In the genomic region with DNA sequence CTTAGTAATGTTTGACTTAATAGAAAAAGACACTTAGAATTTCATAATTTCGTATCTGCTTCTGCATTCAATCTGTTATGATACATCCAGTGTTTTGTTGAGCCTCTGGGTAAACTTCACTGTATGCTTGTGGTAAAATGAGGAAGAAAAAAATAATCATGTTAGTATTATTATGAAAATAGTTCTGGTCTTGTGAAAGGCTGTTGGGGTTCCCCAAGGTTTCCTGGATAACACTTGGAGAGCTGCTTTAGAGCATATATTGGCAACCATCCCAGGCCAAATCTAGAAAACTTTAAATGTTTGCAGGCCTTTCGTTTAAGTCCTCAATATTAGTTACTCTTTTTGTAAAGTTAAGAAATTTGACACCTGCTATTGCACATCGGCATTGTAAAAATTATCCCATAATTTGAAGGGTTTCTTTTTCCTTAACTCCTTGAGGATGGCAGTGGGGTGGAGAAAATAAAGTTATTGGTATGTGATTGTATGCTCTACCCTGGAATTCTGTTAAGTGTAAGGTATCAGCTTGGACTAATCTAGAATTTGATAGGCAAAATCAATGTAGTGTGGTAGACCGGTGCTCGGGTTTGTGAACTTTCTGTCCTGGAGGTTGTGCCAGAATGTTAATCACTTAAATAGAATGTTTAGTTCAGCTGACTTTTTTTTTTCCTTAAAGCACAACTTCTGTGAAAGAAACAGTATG, we compare ENCODE assay signal across 12 cellular contexts. TPM values are rescaled to one million over a fixed set of nuclear protein-coding genes. Genes with fewer than 3 reads are reported as not detected.
A peak's percentile ranks its signal among the peaks of the same experiment; 100 is the strongest.
DNase-seq lines count a peak whose midpoint lies in the region; ATAC-seq and TF ChIP-seq lines count a peak whose summit lies in the region.
"Had no signal": no experiment of that assay in that cellular context is flagged by ENCODE, and none has a peak within 500 bp of the region (broad histone marks: within the 10 kb centered on the region; RNA-seq: fewer than 3 reads in every experiment).

No MANE protein-coding gene starts in this region.

- H3K36me3 ChIP-seq in rectal smooth muscle tissue (ENCODE audit: control insufficient read depth, insufficient read depth, low read length) (peaks cover 12% of the 10 kb centered on the region), MG63 (peaks cover 82% of the 10 kb centered on the region), PC-3 (ENCODE audit: low read depth, low read length) (peaks cover 48% of the 10 kb centered on the region)

- H3K9ac ChIP-seq in rectal smooth muscle tissue (ENCODE audit: low read length) (no peak overlapping the region), PC-3 (ENCODE audit: low read length) (no peak overlapping the region)

- H3F3A ChIP-seq in PC-3 (ENCODE audit: low read length, unreplicated experiment), result no peaks in the 10 kb centered on the region

- intact Hi-C loops in PC-3 (cut with micrococcal nuclease), result loop anchor here (5.0 kb wide), 1 partner anchor 155 kb away; no protein-coding TSS in a partner anchor

- no peak overlapping the region for H2AFZ ChIP-seq in PC-3 (ENCODE audit: low read length)

- H3K9me2 ChIP-seq in PC-3 (replicated peaks; ENCODE audit: low read length), result no peaks in the 10 kb centered on the region

- TF ChIP-seq CTCF in VCaP (conservative IDR thresholded peaks at IDR 0.05) (no peak), fibroblast of villous mesenchyme (IDR thresholded peaks at IDR 0.05; ENCODE audit: insufficient read depth, low read depth, low read length) (no peak), PC-3 (conservative IDR thresholded peaks at IDR 0.05; ENCODE audit: low read depth, low read length) (no peak)

- peaks cover 25% of the 10 kb centered on the region for H4K20me1 ChIP-seq in PC-3 (ENCODE audit: low read length)

- H3K27ac ChIP-seq in VCaP (peak overlapping the region; percentile 28; the same call in 1 of the 2 replicates), rectal smooth muscle tissue (ENCODE audit: low read depth, low read length) (peak overlapping the region; percentile 43), PC-3 (ENCODE audit: low read length) (no peak overlapping the region)

- H3K9me3 ChIP-seq in MG63 (no peaks in the 10 kb centered on the region), PC-3 (ENCODE audit: low read length) (no peaks in the 10 kb centered on the region)

- peaks cover 17% of the 10 kb centered on the region for H3K4me1 ChIP-seq in rectal smooth muscle tissue (ENCODE audit: control insufficient read depth, insufficient read depth, low read length)
- H3K4me1 ChIP-seq in PC-3 (ENCODE audit: insufficient read depth, low read length), result peaks cover 1% of the 10 kb centered on the region; the same call in 1 of the 2 replicates

- POLR2A ChIA-PET in PC-3 (lab: Charles Lee; ENCODE audit: unreplicated experiment), result no interaction called here

- H3K4me3 ChIP-seq in fibroblast of villous mesenchyme (ENCODE audit: low read depth, low read length) (no peak overlapping the region), rectal smooth muscle tissue (ENCODE audit: low read length) (no peak overlapping the region), MG63 (no peak overlapping the region), PC-3 (ENCODE audit: low read length) (no peak overlapping the region)
- H3K4me3 ChIP-seq: dorsolateral prefrontal cortex had no signal

- CTCF ChIA-PET in PC-3 (lab: Charles Lee), result interaction anchor here (0.6 kb wide), 1 partner anchor 205 kb away, joined by 4 read pairs; no protein-coding TSS in a partner anchor

- H3K79me2 ChIP-seq in PC-3 (ENCODE audit: low read length), result peaks cover 74% of the 10 kb centered on the region

- DNase-seq in EH (ENCODE audit: low read depth) (peak; percentile 41), fibroblast of villous mesenchyme (ENCODE audit: low read depth) (peak; percentile 64), MG63 (no peak), PC-3 (no peak)
- DNase-seq in stimulated activated CD4-positive, alpha-beta T cell treated with anti-CD3 and anti-CD28 coated beads, Interleukin-4, amount 100 ng/mL, for 24 hours, result no peak
- DNase-seq: activated effector memory CD4-positive, alpha-beta T cell treated with anti-CD3 and anti-CD28 coated beads, Interleukin-2, amount 50 U/mL, for 16 hours; dorsolateral prefrontal cortex; NCI-H2227 treated with DMSO at 0.1 percent for 48 hours; stimulated activated CD4-positive, alpha-beta T cell treated with anti-CD3 and anti-CD28 coated beads, Interleukin-4, amount 100 ng/mL, for 4 hours had no signal

- H3K27me3 ChIP-seq in rectal smooth muscle tissue (ENCODE audit: control insufficient read depth, insufficient read depth, low read length) (no peaks in the 10 kb centered on the region), MG63 (no peaks in the 10 kb centered on the region), PC-3 (ENCODE audit: low read length) (no peaks in the 10 kb centered on the region)
- H3K27me3 ChIP-seq: dorsolateral prefrontal cortex had no signal

- no peak overlapping the region for H3K4me2 ChIP-seq in PC-3 (ENCODE audit: low read length)

- no peak for ATAC-seq in HG03039 (IDR thresholded peaks at IDR 0.05; ENCODE audit: unreplicated experiment)
- ATAC-seq in PC-3, result no peak

- BruUV-seq in PC-3 (replicated peaks; lab: Mats Ljungman, UMichigan), result no TSS peak

RNA-seq across cellular contexts. Expression of a gene that starts 54.5 kb away (rescaled TPM):
- total RNA-seq in fibroblast of villous mesenchyme (65.4 and 92.8 TPM in 2 replicates), PC-3 (2014; rRNA removed) (49.2 and 58.1 TPM in 2 replicates)
- total RNA-seq in MG63 (2014; rRNA removed; shearing (Covaris generic); ENCODE audit: low replicate concordance), result 32.6 and 37.0 TPM in 2 replicates

Comparison
In these comparisons a context has a peak if more than half of its experiments do, and no peak if none do; other contexts are left out.
1. DNase-seq: peak in EH (single experiment) and fibroblast of villous mesenchyme (single experiment); none in MG63 (single experiment), stimulated activated CD4-positive, alpha-beta T cell treated with anti-CD3 and anti-CD28 coated beads, Interleukin-4, amount 100 ng/mL, for 24 hours (single experiment) and PC-3 (single experiment).